Comparison of ENCODE assay signal across 8 cellular contexts in genomic region chr19:50510121-50510670, GRCh38. TPM values are rescaled to one million over a fixed set of nuclear protein-coding genes. Genes with fewer than 3 reads are reported as not detected.
DNase-seq lines count a peak whose midpoint lies in the region; FAIRE-seq and TF ChIP-seq lines count a peak whose summit lies in the region.

No MANE protein-coding gene starts in this region.

- no peak for FAIRE-seq in bronchial epithelial cell (lab: Jason Lieb, UNC)

- no peak overlapping the region for H3K56ac ChIP-seq in mesendoderm (ENCODE audit: low read length)

- WGBS in mesendoderm (ENCODE audit: extremely low coverage, insufficient coverage, low lambda C conversion rate) = no CpG with 5 or more reads among the region's 26 CpGs

- H3K79me1 ChIP-seq in mesendoderm (ENCODE audit: low read length) = no peaks in the 10 kb centered on the region

- H2BK120ac ChIP-seq in mesendoderm (ENCODE audit: low read depth, low read length) = no peak overlapping the region

- H4K8ac ChIP-seq in mesendoderm (ENCODE audit: low read depth, low read length) = no peak overlapping the region

- peaks cover 27% of the 10 kb centered on the region for H3K4me1 Mint-ChIP-seq in activated naive CD4-positive, alpha-beta T cell treated with anti-CD3 and anti-CD28 coated beads, Interleukin-2, amount 10 ng/mL, durations not matched to agents 7 days and 5 days

- no peak overlapping the region for H3K27ac ChIP-seq in mesendoderm (ENCODE audit: low read depth, low read length)
- H3K27ac ChIP-seq in vagina = peak overlapping the region; percentile 91

- peak overlapping the region; percentile 97 for H3K27ac Mint-ChIP-seq in activated naive CD4-positive, alpha-beta T cell treated with anti-CD3 and anti-CD28 coated beads, Interleukin-2, amount 10 ng/mL, durations not matched to agents 7 days and 5 days

- intact Hi-C loops in vagina (cut with DNase I) = no loop called here

- TF ChIP-seq POLR2A in vagina (IDR thresholded peaks at IDR 0.05) = no peak

- H3K27me3 ChIP-seq in bronchial epithelial cell (ENCODE audit: control insufficient read depth, insufficient read depth, low read length) (no peaks in the 10 kb centered on the region), mesendoderm (ENCODE audit: insufficient read depth, low read length, poor library complexity) (no peaks in the 10 kb centered on the region), vagina (no peaks in the 10 kb centered on the region)

- H3K4me2 ChIP-seq in mesendoderm (ENCODE audit: low read length) = peak overlapping the region; percentile 62

- no peak overlapping the region for H2BK15ac ChIP-seq in mesendoderm (replicated peaks; ENCODE audit: low read depth)

- TF ChIP-seq CTCF in bronchial epithelial cell (IDR thresholded peaks at IDR 0.05; ENCODE audit: insufficient read depth, low read length, severe bottlenecking) (no peak), vagina (IDR thresholded peaks at IDR 0.05) (no peak)

- no peak overlapping the region for H3K18ac ChIP-seq in mesendoderm (ENCODE audit: low read length)

- no peaks in the 10 kb centered on the region for H3K36me3 ChIP-seq in bronchial epithelial cell (ENCODE audit: control insufficient read depth, insufficient read depth, low read length)
- H3K36me3 ChIP-seq in mesendoderm (ENCODE audit: control insufficient read depth, insufficient read depth, low read length) = no peaks in the 10 kb centered on the region
- no peaks in the 10 kb centered on the region for H3K36me3 ChIP-seq in vagina

- no peak for DNase-seq in activated naive CD4-positive, alpha-beta T cell treated with anti-CD3 and anti-CD28 coated beads, Interleukin-2, amount 10 ng/mL, durations not matched to agents 7 days and 5 days
- no peak for DNase-seq in activated naive CD4-positive, alpha-beta T cell treated with Interleukin-2 at 50 U/mL for 16 hours
- DNase-seq in bronchial epithelial cell (ENCODE audit: low read depth) (no peak), mesendoderm (no peak), vagina (ENCODE audit: extremely low spot score in 2 of 2) (no peak), retina (no peak), NAMALWA (ENCODE audit: low spot score) (no peak)
- no peak for DNase-seq in stimulated activated CD4-positive, alpha-beta T cell treated with anti-CD3 and anti-CD28 coated beads, Interleukin-2, amount 100 ng/mL, for 48 hours

- CTCF ChIA-PET in activated naive CD4-positive, alpha-beta T cell treated with anti-CD3 and anti-CD28 coated beads, Interleukin-2, amount 10 ng/mL, durations not matched to agents 7 days and 5 days (lab: Charles Lee) = no interaction called here

- H3K9ac ChIP-seq in mesendoderm (ENCODE audit: low read length) = no peak overlapping the region

- H3K79me2 ChIP-seq in mesendoderm (ENCODE audit: control insufficient read depth, insufficient read depth, low read length) = no peaks in the 10 kb centered on the region

- H4K5ac ChIP-seq in mesendoderm (ENCODE audit: low read length) = no peak overlapping the region

- H2BK5ac ChIP-seq in mesendoderm (ENCODE audit: low read length) = no peak overlapping the region

- H3K27me3 Mint-ChIP-seq in activated naive CD4-positive, alpha-beta T cell treated with anti-CD3 and anti-CD28 coated beads, Interleukin-2, amount 10 ng/mL, durations not matched to agents 7 days and 5 days = peaks cover 33% of the 10 kb centered on the region

- peaks cover 8% of the 10 kb centered on the region for H3K36me3 Mint-ChIP-seq in activated naive CD4-positive, alpha-beta T cell treated with anti-CD3 and anti-CD28 coated beads, Interleukin-2, amount 10 ng/mL, durations not matched to agents 7 days and 5 days

- no peaks in the 10 kb centered on the region for H3K9me3 Mint-ChIP-seq in activated naive CD4-positive, alpha-beta T cell treated with anti-CD3 and anti-CD28 coated beads, Interleukin-2, amount 10 ng/mL, durations not matched to agents 7 days and 5 days

- no peak overlapping the region for H2AK5ac ChIP-seq in mesendoderm (ENCODE audit: low read length)

- no peak overlapping the region for H3K4ac ChIP-seq in mesendoderm (ENCODE audit: low read depth, low read length)

- H3K9me3 ChIP-seq in vagina = no peaks in the 10 kb centered on the region

- H3K4me3 ChIP-seq in bronchial epithelial cell (ENCODE audit: low read depth, low read length) (peak overlapping the region; percentile 70), mesendoderm (ENCODE audit: low read length) (no peak overlapping the region), vagina (peak overlapping the region; percentile 64 to 80)

- H3K4me1 ChIP-seq in mesendoderm (ENCODE audit: control insufficient read depth, low read depth, low read length) = no peaks in the 10 kb centered on the region
- peaks cover 10% of the 10 kb centered on the region for H3K4me1 ChIP-seq in vagina

- no peak overlapping the region for H3K23ac ChIP-seq in mesendoderm (ENCODE audit: low read length)

- H3K4me3 Mint-ChIP-seq in activated naive CD4-positive, alpha-beta T cell treated with anti-CD3 and anti-CD28 coated beads, Interleukin-2, amount 10 ng/mL, durations not matched to agents 7 days and 5 days = peak overlapping the region; percentile 87

RNA-seq across cellular contexts. Expression of gene JOSD2, which starts 0.8 kb away (rescaled TPM):
- total RNA-seq in bronchial epithelial cell (10.5 and 29.3 TPM in 2 replicates), vagina (60.9 TPM)
- polyA plus RNA-seq in mesendoderm (2013, experiment 1 of 2) = 2.1 TPM
- 2.2 TPM for polyA plus RNA-seq in mesendoderm (2013, experiment 2 of 2)

RNA-seq across cellular contexts. Expression of gene ASPDH, which starts 3.5 kb away (rescaled TPM):
- total RNA-seq in bronchial epithelial cell (not detected in 2 replicates), vagina (not detected)
- not detected for polyA plus RNA-seq in mesendoderm (2013, experiment 1 of 2)
- not detected for polyA plus RNA-seq in mesendoderm (2013, experiment 2 of 2)

RNA-seq across cellular contexts. Expression of gene GARIN5A, which starts 33.5 kb away (rescaled TPM):
- total RNA-seq in bronchial epithelial cell = 0.51 and 0.79 TPM in 2 replicates
- 5.6 TPM for polyA plus RNA-seq in mesendoderm (2013, experiment 1 of 2)
- 5.1 TPM for polyA plus RNA-seq in mesendoderm (2013, experiment 2 of 2)
- not detected for total RNA-seq in vagina

RNA-seq across cellular contexts. Expression of gene EMC10, which starts 33.9 kb away (rescaled TPM):
- 24.7 and 37.1 TPM in 2 replicates for total RNA-seq in bronchial epithelial cell
- 61.8 TPM for polyA plus RNA-seq in mesendoderm (2013, experiment 1 of 2)
- polyA plus RNA-seq in mesendoderm (2013, experiment 2 of 2) = 62.8 TPM
- total RNA-seq in vagina = 33.1 TPM

RNA-seq across cellular contexts. Expression of gene LRRC4B, which starts 58.0 kb away (rescaled TPM):
- total RNA-seq in bronchial epithelial cell (not detected in 2 replicates), vagina (17.9 TPM)
- 0.31 TPM for polyA plus RNA-seq in mesendoderm (2013, experiment 1 of 2)
- polyA plus RNA-seq in mesendoderm (2013, experiment 2 of 2) = 0.24 TPM
